ENCODE assay signal across 8 cellular contexts in genomic region chr16:3134338-3135119, GRCh38. TPM values are rescaled to one million over a fixed set of nuclear protein-coding genes. Genes with fewer than 3 reads are reported as not detected.
DNase-seq lines count a peak whose midpoint lies in the region; ATAC-seq and TF ChIP-seq lines count a peak whose summit lies in the region.

A gene with protein sequence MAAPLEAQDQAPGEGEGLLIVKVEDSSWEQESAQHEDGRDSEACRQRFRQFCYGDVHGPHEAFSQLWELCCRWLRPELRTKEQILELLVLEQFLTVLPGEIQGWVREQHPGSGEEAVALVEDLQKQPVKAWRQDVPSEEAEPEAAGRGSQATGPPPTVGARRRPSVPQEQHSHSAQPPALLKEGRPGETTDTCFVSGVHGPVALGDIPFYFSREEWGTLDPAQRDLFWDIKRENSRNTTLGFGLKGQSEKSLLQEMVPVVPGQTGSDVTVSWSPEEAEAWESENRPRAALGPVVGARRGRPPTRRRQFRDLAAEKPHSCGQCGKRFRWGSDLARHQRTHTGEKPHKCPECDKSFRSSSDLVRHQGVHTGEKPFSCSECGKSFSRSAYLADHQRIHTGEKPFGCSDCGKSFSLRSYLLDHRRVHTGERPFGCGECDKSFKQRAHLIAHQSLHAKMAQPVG (plus strand): TSS chr16:3135029. CDS start chr16:3137281, 2,252 bp downstream.

- H3K27me3 Mint-ChIP-seq in activated CD8-positive, alpha-beta memory T cell treated with anti-CD3 and anti-CD28 coated beads, Interleukin-2, amount 10 ng/mL, durations not matched to agents 7 days and 5 days, result no peaks in the 10 kb centered on the region
- no peaks in the 10 kb centered on the region for H3K27me3 Mint-ChIP-seq in endodermal cell (ENCODE audit: insufficient read depth)

- no peaks in the 10 kb centered on the region for H3K9me3 Mint-ChIP-seq in activated CD8-positive, alpha-beta memory T cell treated with anti-CD3 and anti-CD28 coated beads, Interleukin-2, amount 10 ng/mL, durations not matched to agents 7 days and 5 days (ENCODE audit: low read depth)
- H3K9me3 Mint-ChIP-seq in endodermal cell, result no peaks in the 10 kb centered on the region

- H3K4me3 ChIP-seq in HUES48 (ENCODE audit: low read depth, low read length), result peak within 1 kb of the TSS; percentile 99
- H3K4me3 ChIP-seq in NT2/D1 (ENCODE audit: insufficient read length, low read depth), result peak within 1 kb of the TSS; percentile 100
- H3K4me3 ChIP-seq in endodermal cell (ENCODE audit: low read length), result peak within 1 kb of the TSS; percentile 97

- H3K4me1 ChIP-seq in HUES48 (ENCODE audit: control insufficient read depth, insufficient read depth, low read length) (no peaks in the 10 kb centered on the region), NT2/D1 (ENCODE audit: insufficient read depth, insufficient read length) (peaks cover 10% of the 10 kb centered on the region), endodermal cell (ENCODE audit: control insufficient read depth, insufficient read depth, low read length) (no peaks in the 10 kb centered on the region)

- peak within 1 kb of the TSS; percentile 97 for H3K27ac Mint-ChIP-seq in activated CD8-positive, alpha-beta memory T cell treated with anti-CD3 and anti-CD28 coated beads, Interleukin-2, amount 10 ng/mL, durations not matched to agents 7 days and 5 days
- H3K27ac Mint-ChIP-seq in endodermal cell, result peak within 1 kb of the TSS; percentile 99

- CTCF ChIA-PET in activated CD8-positive, alpha-beta memory T cell treated with anti-CD3 and anti-CD28 coated beads, Interleukin-2, amount 10 ng/mL, durations not matched to agents 7 days and 5 days (lab: Charles Lee), result interaction anchor here (0.9 to 14.3 kb wide), 22 partner anchors 9 to 150 kb away, joined by 3 to 400 read pairs (median 4); partner anchors contain the start of genes IL32 and ZSCAN10

- 0% methylated on average over 25 to 62 of the region's 62 CpGs for WGBS in endodermal cell (ENCODE audit: insufficient coverage in 1 of 2, insufficient read length in 1 of 2), 2 experiments

- H3K4me3 Mint-ChIP-seq in activated CD8-positive, alpha-beta memory T cell treated with anti-CD3 and anti-CD28 coated beads, Interleukin-2, amount 10 ng/mL, durations not matched to agents 7 days and 5 days, result peak within 1 kb of the TSS; percentile 93
- peak within 1 kb of the TSS; percentile 93 for H3K4me3 Mint-ChIP-seq in endodermal cell

- H3K36me3 ChIP-seq in HUES48 (ENCODE audit: control insufficient read depth, insufficient read depth, low read length) (peaks cover 8% of the 10 kb centered on the region; the same call in 1 of the 2 replicates), NT2/D1 (ENCODE audit: insufficient read depth, insufficient read length, low read length) (peaks cover 53% of the 10 kb centered on the region), endodermal cell (ENCODE audit: control insufficient read depth, insufficient read depth, low read length) (peaks cover 14% of the 10 kb centered on the region)

- no peaks in the 10 kb centered on the region for H3K9me3 ChIP-seq in HUES48 (ENCODE audit: control insufficient read depth, insufficient read depth, low read length)
- no peaks in the 10 kb centered on the region for H3K9me3 ChIP-seq in NT2/D1 (ENCODE audit: insufficient read depth, low read length)
- no peaks in the 10 kb centered on the region for H3K9me3 ChIP-seq in endodermal cell (ENCODE audit: control insufficient read depth, low read length)

- peak within 1 kb of the TSS; percentile 98 for H3K9ac ChIP-seq in HUES48 (ENCODE audit: low read depth, low read length)
- H3K9ac ChIP-seq in NT2/D1 (ENCODE audit: insufficient read length, low read depth), result peak within 1 kb of the TSS; percentile 99
- H3K9ac ChIP-seq in endodermal cell (ENCODE audit: extremely low read depth, low read length, poor library complexity, severe bottlenecking), result peak within 1 kb of the TSS; percentile 96

- H3K4me1 Mint-ChIP-seq in activated CD8-positive, alpha-beta memory T cell treated with anti-CD3 and anti-CD28 coated beads, Interleukin-2, amount 10 ng/mL, durations not matched to agents 7 days and 5 days, result peaks cover 35% of the 10 kb centered on the region
- H3K4me1 Mint-ChIP-seq in endodermal cell, result peaks cover 8% of the 10 kb centered on the region

- ATAC-seq in GM21390 (IDR thresholded peaks at IDR 0.05; ENCODE audit: unreplicated experiment), result peak; percentile 83
- ATAC-seq in activated CD8-positive, alpha-beta memory T cell treated with anti-CD3 and anti-CD28 coated beads, Interleukin-2, amount 10 ng/mL, durations not matched to agents 7 days and 5 days, result peak; percentile 95

- H3K27ac ChIP-seq in HUES48 (ENCODE audit: low read depth, low read length), result peak within 1 kb of the TSS; percentile 98
- H3K27ac ChIP-seq in endodermal cell (ENCODE audit: low read depth, low read length), result peak within 1 kb of the TSS; percentile 91

- peak; percentile 96 for DNase-seq in COR-L47 (lab: John Stamatoyannopoulos, UW)
- DNase-seq in NT2/D1 (ENCODE audit: low read depth, low spot score), result peak; percentile 99
- DNase-seq in activated CD8-positive, alpha-beta memory T cell treated with anti-CD3 and anti-CD28 coated beads, Interleukin-2, amount 10 ng/mL, durations not matched to agents 7 days and 5 days, result peak; percentile 98
- DNase-seq in endodermal cell, result peak; percentile 98
- DNase-seq in mesenteric fat pad (ENCODE audit: low spot score), result peak; percentile 96
- peak; percentile 80 for DNase-seq in stimulated activated CD8-positive, alpha-beta memory T cell treated with anti-CD3 and anti-CD28 coated beads, Interleukin-15, amount 100 ng/mL, for 1 hour (ENCODE audit: low read depth)

- H3K36me3 Mint-ChIP-seq in activated CD8-positive, alpha-beta memory T cell treated with anti-CD3 and anti-CD28 coated beads, Interleukin-2, amount 10 ng/mL, durations not matched to agents 7 days and 5 days, result peaks cover 12% of the 10 kb centered on the region
- H3K36me3 Mint-ChIP-seq in endodermal cell (ENCODE audit: low read depth), result peaks cover 22% of the 10 kb centered on the region

- TF ChIP-seq CTCF in endodermal cell (conservative IDR thresholded peaks at IDR 0.05), result no peak

- H3K27me3 ChIP-seq in HUES48 (ENCODE audit: control insufficient read depth, insufficient read depth, low read length) (no peaks in the 10 kb centered on the region), NT2/D1 (ENCODE audit: insufficient read depth, insufficient read length) (no peaks in the 10 kb centered on the region), endodermal cell (ENCODE audit: control insufficient read depth, insufficient read depth, low read length, poor library complexity, severe bottlenecking) (no peaks in the 10 kb centered on the region)

RNA-seq across cellular contexts. Expression of the gene that starts here (rescaled TPM):
- total RNA-seq in activated CD8-positive, alpha-beta memory T cell treated with anti-CD3 and anti-CD28 coated beads, Interleukin-2, amount 10 ng/mL, durations not matched to agents 7 days and 5 days, result 10 to 100 TPM; 10.6 to 12.3 TPM
- total RNA-seq in endodermal cell, result 1 to 10 TPM; 5.1 to 6.3 TPM
- 11.4 TPM for polyA plus RNA-seq in endodermal cell (2013, experiment 1 of 2)
- polyA plus RNA-seq in endodermal cell (2013, experiment 2 of 2), result 10.5 TPM
- 6.0 TPM for total RNA-seq in mesenteric fat pad

Comparison
In these comparisons a context has a peak if more than half of its experiments do, and no peak if none do; other contexts are left out.
1. Peak in every context shown above with its lines: DNase-seq, ATAC-seq, H3K4me3 ChIP-seq and H3K27ac ChIP-seq.